ENCODE assay signal across 10 cellular contexts in the genomic region with DNA sequence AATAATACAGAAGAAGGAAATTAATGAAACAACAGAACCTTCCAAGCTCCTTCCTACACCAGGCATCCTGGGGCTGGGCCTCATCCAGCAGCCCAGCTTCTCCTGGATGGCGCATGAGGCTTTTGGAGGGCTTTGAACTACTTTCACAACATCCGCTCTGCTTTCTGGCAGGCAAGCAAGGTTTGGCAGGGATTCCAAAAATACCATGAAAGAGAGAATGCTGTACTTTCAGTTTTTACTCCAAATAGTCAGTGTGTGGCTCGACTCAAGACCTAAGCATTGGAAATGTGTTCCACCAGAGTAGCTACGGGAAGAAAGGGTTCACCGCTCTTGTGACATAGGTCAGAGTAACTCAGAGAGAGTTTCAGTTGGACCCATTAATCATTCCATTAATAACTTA.
DNase-seq lines count a peak whose midpoint lies in the region; ATAC-seq, FAIRE-seq and TF ChIP-seq lines count a peak whose summit lies in the region.
"Had no signal": no experiment of that assay in that cellular context is flagged by ENCODE, and none has a peak within 500 bp of the region (broad histone marks: within the 10 kb centered on the region; RNA-seq: fewer than 3 reads in every experiment).

No MANE protein-coding gene starts in this region.

- TF ChIP-seq CTCF in suprapubic skin (IDR thresholded peaks at IDR 0.05): no peak

- H3K27ac Mint-ChIP-seq in stimulated activated naive B cell treated with anti-CD40 and anti-IgM and Interleukin-4, amounts not matched to agents 10 μg/mL and 1 μg/mL and 100 μg/mL, for 72 hours: no peak overlapping the region
- H3K27ac Mint-ChIP-seq: activated B cell treated with CpG ODN at 0.5 μM for 24 hours had no signal

- DNase-seq in Daoy (ENCODE audit: low read depth): peak; percentile 55
- DNase-seq in RPMI7951 (ENCODE audit: low read depth): peak; percentile 62
- peak; percentile 55 for DNase-seq in globus pallidus (ENCODE audit: low spot score)
- peak; percentile 8 for DNase-seq in pulmonary artery endothelial cell (ENCODE audit: low read depth, low spot score)
- no peak for DNase-seq in suprapubic skin (ENCODE audit: low spot score in 2 of 2)
- no peak for DNase-seq in stimulated activated naive B cell treated with anti-CD40 and anti-IgM and Interleukin-4, amounts not matched to agents 10 μg/mL and 1 μg/mL and 100 μg/mL, for 72 hours
- no peak for DNase-seq in dedifferentiated amniotic fluid mesenchymal stem cell (ENCODE audit: extremely low spot score)
- no peak for DNase-seq in urothelium cell line (ENCODE audit: low spot score)
- DNase-seq: activated B cell treated with CpG ODN at 0.5 μM for 24 hours, transverse colon had no signal

- no peaks in the 10 kb centered on the region for H3K27me3 ChIP-seq in suprapubic skin
- H3K27me3 ChIP-seq: transverse colon had no signal

- ATAC-seq in stimulated activated naive B cell treated with anti-CD40 and anti-IgM and Interleukin-4, amounts not matched to agents 10 μg/mL and 1 μg/mL and 100 μg/mL, for 72 hours (replicated peaks): no peak

- peaks cover 6% of the 10 kb centered on the region for H3K4me1 ChIP-seq in suprapubic skin
- H3K4me1 ChIP-seq: transverse colon had no signal

- H3K9me3 Mint-ChIP-seq in stimulated activated naive B cell treated with anti-CD40 and anti-IgM and Interleukin-4, amounts not matched to agents 10 μg/mL and 1 μg/mL and 100 μg/mL, for 72 hours: peaks cover 0 to 2% of the 10 kb centered on the region in 2 donors
- H3K9me3 Mint-ChIP-seq: activated B cell treated with CpG ODN at 0.5 μM for 24 hours had no signal

- H3K27ac ChIP-seq in suprapubic skin: no peak overlapping the region

- TF ChIP-seq POLR2A in suprapubic skin (IDR thresholded peaks at IDR 0.05): no peak

- H3K27me3 Mint-ChIP-seq in stimulated activated naive B cell treated with anti-CD40 and anti-IgM and Interleukin-4, amounts not matched to agents 10 μg/mL and 1 μg/mL and 100 μg/mL, for 72 hours: no peaks in the 10 kb centered on the region
- H3K27me3 Mint-ChIP-seq: activated B cell treated with CpG ODN at 0.5 μM for 24 hours had no signal

- H3K4me3 Mint-ChIP-seq in stimulated activated naive B cell treated with anti-CD40 and anti-IgM and Interleukin-4, amounts not matched to agents 10 μg/mL and 1 μg/mL and 100 μg/mL, for 72 hours: no peak overlapping the region
- H3K4me3 Mint-ChIP-seq: activated B cell treated with CpG ODN at 0.5 μM for 24 hours had no signal

- no peaks in the 10 kb centered on the region for H3K9me3 ChIP-seq in suprapubic skin
- H3K9me3 ChIP-seq: transverse colon had no signal

- WGBS in suprapubic skin: 22% methylated on average over 5 of the region's 5 CpGs

- H3K4me1 Mint-ChIP-seq in stimulated activated naive B cell treated with anti-CD40 and anti-IgM and Interleukin-4, amounts not matched to agents 10 μg/mL and 1 μg/mL and 100 μg/mL, for 72 hours: peaks cover 0 to 2% of the 10 kb centered on the region in 2 donors
- H3K4me1 Mint-ChIP-seq: activated B cell treated with CpG ODN at 0.5 μM for 24 hours had no signal

- TF ChIP-seq EP300 in suprapubic skin (IDR thresholded peaks at IDR 0.05): no peak

- no peak for FAIRE-seq in urothelium cell line (lab: Jason Lieb, UNC)

- no peaks in the 10 kb centered on the region for H3K36me3 ChIP-seq in suprapubic skin
- H3K36me3 ChIP-seq: transverse colon had no signal

- no peaks in the 10 kb centered on the region for H3K36me3 Mint-ChIP-seq in stimulated activated naive B cell treated with anti-CD40 and anti-IgM and Interleukin-4, amounts not matched to agents 10 μg/mL and 1 μg/mL and 100 μg/mL, for 72 hours

- no peak overlapping the region for H3K4me3 ChIP-seq in suprapubic skin
- H3K4me3 ChIP-seq: transverse colon had no signal

Comparison
In these comparisons a context has a peak if more than half of its experiments do, and no peak if none do; other contexts are left out.
1. DNase-seq: peak in Daoy (single experiment), RPMI7951 (single experiment), globus pallidus (single experiment) and pulmonary artery endothelial cell (single experiment); none in suprapubic skin (0 of 2), stimulated activated naive B cell treated with anti-CD40 and anti-IgM and Interleukin-4, amounts not matched to agents 10 μg/mL and 1 μg/mL and 100 μg/mL, for 72 hours (single experiment), dedifferentiated amniotic fluid mesenchymal stem cell (single experiment) and urothelium cell line (single experiment).